16 cellular contexts compared by ENCODE assay signal in the genomic region with DNA sequence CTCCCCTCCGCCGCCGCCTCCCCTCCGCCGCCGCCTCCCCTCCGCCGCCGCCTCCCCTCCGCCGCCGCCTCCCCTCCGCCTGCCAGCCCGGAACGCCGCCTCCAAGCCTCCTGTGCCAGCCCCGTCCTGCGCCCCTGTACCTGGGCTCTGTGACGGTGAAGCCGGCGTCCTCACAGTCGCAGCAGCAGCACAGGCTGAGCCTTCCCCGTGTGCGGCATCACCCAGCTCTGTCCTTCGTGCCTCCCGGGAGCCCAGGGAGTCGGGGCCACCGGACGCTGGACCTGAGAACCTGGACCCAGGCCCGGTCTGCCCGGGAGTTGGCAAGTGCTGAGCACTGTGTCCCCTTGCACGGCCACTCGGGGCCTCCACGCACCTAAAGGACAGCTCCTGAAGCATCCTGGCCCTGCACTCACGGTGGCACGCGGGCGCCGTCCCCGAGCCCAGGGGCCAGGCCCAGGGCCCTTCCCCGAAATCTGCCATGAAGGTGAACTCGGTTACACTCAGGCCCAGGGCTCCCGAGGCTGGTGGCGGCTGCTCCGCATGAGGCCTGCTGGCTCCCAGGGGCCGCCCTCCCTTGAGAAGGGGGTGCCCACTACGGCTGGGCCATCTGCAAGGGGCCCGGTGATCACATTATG. TPM values are rescaled to one million over a fixed set of nuclear protein-coding genes. Genes with fewer than 3 reads are reported as not detected.
DNase-seq lines count a peak whose midpoint lies in the region; ATAC-seq and TF ChIP-seq lines count a peak whose summit lies in the region.
"Had no signal": no experiment of that assay in that cellular context is flagged by ENCODE, and none has a peak within 500 bp of the region (broad histone marks: within the 10 kb centered on the region; RNA-seq: fewer than 3 reads in every experiment).

No MANE protein-coding gene starts in this region.

- H4K20me1 ChIP-seq in H9 (ENCODE audit: control insufficient read depth, insufficient read depth, insufficient read length) = no peaks in the 10 kb centered on the region

- H3K4me3 ChIP-seq in prostate gland = peak overlapping the region in 1 of 2 donors; percentile 21
- H3K4me3 ChIP-seq: HAP-1, PC-9 had no signal

- ATAC-seq in T-helper 17 cell = peak; percentile 36
- ATAC-seq in stimulated activated naive B cell treated with anti-CD40 and anti-IgM and Interleukin-4, amounts not matched to agents 10 μg/mL and 1 μg/mL and 100 μg/mL, for 72 hours (replicated peaks) = peak in 1 of 2 donors; percentile 14
- ATAC-seq in HG03378 (IDR thresholded peaks at IDR 0.05; ENCODE audit: unreplicated experiment) = no peak
- ATAC-seq: activated naive CD4-positive, alpha-beta T cell treated with anti-CD3 and anti-CD28 coated beads, Interleukin-2, amount 50 U/mL, for 72 hours had no signal

- H3K4me3 Mint-ChIP-seq in H9 (peak overlapping the region; percentile 15 to 44; a peak in 1 of 5 replicates), T-helper 17 cell (no peak overlapping the region)
- peak overlapping the region; percentile 21 to 32 for H3K4me3 Mint-ChIP-seq in stimulated activated naive B cell treated with anti-CD40 and anti-IgM and Interleukin-4, amounts not matched to agents 10 μg/mL and 1 μg/mL and 100 μg/mL, for 72 hours
- H3K4me3 Mint-ChIP-seq: stimulated activated naive CD8-positive, alpha-beta T cell treated with anti-CD3 and anti-CD28 coated beads, Interleukin-15, Interleukin-2, amounts not matched to agents 100 ng/mL and 50 ng/mL, for 24 hours had no signal

- no peak overlapping the region for H4K8ac ChIP-seq in H9 (replicated peaks; ENCODE audit: insufficient read length, low read depth, low read length)

- H4K91ac ChIP-seq in H9 (ENCODE audit: insufficient read length, low read depth, low read length) = no peak overlapping the region

- H2BK5ac ChIP-seq in H9 (ENCODE audit: insufficient read length, low read length) = no peak overlapping the region

- H3K79me1 ChIP-seq in H9 (ENCODE audit: insufficient read depth, low read depth, low read length, poor library complexity, severe bottlenecking) = no peaks in the 10 kb centered on the region

- H3K27ac Mint-ChIP-seq in H9 (no peak overlapping the region), T-helper 17 cell (no peak overlapping the region)
- no peak overlapping the region for H3K27ac Mint-ChIP-seq in stimulated activated naive B cell treated with anti-CD40 and anti-IgM and Interleukin-4, amounts not matched to agents 10 μg/mL and 1 μg/mL and 100 μg/mL, for 72 hours
- H3K27ac Mint-ChIP-seq: CD4-positive, alpha-beta memory T cell; stimulated activated naive CD8-positive, alpha-beta T cell treated with anti-CD3 and anti-CD28 coated beads, Interleukin-15, Interleukin-2, amounts not matched to agents 100 ng/mL and 50 ng/mL, for 24 hours had no signal

- no peak overlapping the region; the same call in 1 of the 2 replicates for H2BK15ac ChIP-seq in H9 (ENCODE audit: low read depth, low read length)

- no peak overlapping the region for H3K4ac ChIP-seq in H9 (ENCODE audit: low read depth, low read length)

- H3K56ac ChIP-seq in H9 (ENCODE audit: insufficient read length, low read depth, low read length) = no peak overlapping the region

- no peak overlapping the region for H3K9ac ChIP-seq in H9 (ENCODE audit: extremely low read depth, insufficient read length, low read length)

- no CpG with 5 or more reads among the region's 48 CpGs for WGBS in H9 (ENCODE audit: extremely low coverage, insufficient read length, low lambda C conversion rate)
- 78% methylated on average over 48 of the region's 48 CpGs for WGBS in prostate gland

- H3K27me3 Mint-ChIP-seq in H9 (ENCODE audit: low read depth) (peaks cover 3% of the 10 kb centered on the region; the same call in 1 of the 2 replicates), T-helper 17 cell (no peaks in the 10 kb centered on the region)
- no peaks in the 10 kb centered on the region for H3K27me3 Mint-ChIP-seq in stimulated activated naive B cell treated with anti-CD40 and anti-IgM and Interleukin-4, amounts not matched to agents 10 μg/mL and 1 μg/mL and 100 μg/mL, for 72 hours
- H3K27me3 Mint-ChIP-seq: CD4-positive, alpha-beta memory T cell; stimulated activated naive CD8-positive, alpha-beta T cell treated with anti-CD3 and anti-CD28 coated beads, Interleukin-15, Interleukin-2, amounts not matched to agents 100 ng/mL and 50 ng/mL, for 24 hours had no signal

- TF ChIP-seq POLR2A in prostate gland (IDR thresholded peaks at IDR 0.05) = no peak

- no peak overlapping the region for H2AK5ac ChIP-seq in H9 (ENCODE audit: insufficient read length, low read length)

- DNase-seq in H9 (peak; percentile 53), T-helper 17 cell (no peak), iPS-NIHi11 (ENCODE audit: low spot score) (peak; percentile 70), prostate gland (ENCODE audit: low spot score) (no peak)
- no peak for DNase-seq in stimulated activated naive B cell treated with anti-CD40 and anti-IgM and Interleukin-4, amounts not matched to agents 10 μg/mL and 1 μg/mL and 100 μg/mL, for 72 hours
- DNase-seq in stimulated activated CD4-positive, alpha-beta T cell treated with anti-CD3 and anti-CD28 coated beads, Interleukin-4, amount 100 ng/mL, for 24 hours = no peak
- DNase-seq: activated CD8-positive, alpha-beta memory T cell treated with anti-CD3 and anti-CD28 coated beads for 24 hours; CD4-positive, alpha-beta memory T cell; NCI-H1092; NCI-H510A had no signal

- intact Hi-C loops in prostate gland (cut with DNase I) = no loop called here

- peaks cover 5% of the 10 kb centered on the region for H3K23me2 ChIP-seq in H9 (ENCODE audit: insufficient read length, low read depth, low read length, poor library complexity, severe bottlenecking)

- no peaks in the 10 kb centered on the region for H3K36me3 ChIP-seq in prostate gland
- H3K36me3 ChIP-seq: HAP-1 had no signal

- H3K4me2 ChIP-seq in H9 (ENCODE audit: insufficient read depth, insufficient read length, low read length) = peak overlapping the region; percentile 51
- H3K4me2 ChIP-seq: PC-9 had no signal

- H3K23ac ChIP-seq in H9 (ENCODE audit: insufficient read length, low read depth, low read length) = no peak overlapping the region

- H3K79me2 ChIP-seq in H9 (ENCODE audit: insufficient read depth, low read length) = no peaks in the 10 kb centered on the region

- H2AFZ ChIP-seq in H9 (ENCODE audit: low read length) = no peak overlapping the region
- H2AFZ ChIP-seq: PC-9 had no signal

- peaks cover 20 to 30% of the 10 kb centered on the region in 2 experiments for H3K4me1 Mint-ChIP-seq in H9
- peaks cover 15% of the 10 kb centered on the region for H3K4me1 Mint-ChIP-seq in T-helper 17 cell
- H3K4me1 Mint-ChIP-seq in stimulated activated naive B cell treated with anti-CD40 and anti-IgM and Interleukin-4, amounts not matched to agents 10 μg/mL and 1 μg/mL and 100 μg/mL, for 72 hours = peaks cover 7 to 24% of the 10 kb centered on the region in 2 donors

- no peak overlapping the region for H4K5ac ChIP-seq in H9 (ENCODE audit: insufficient read length, low read depth, low read length)

- H3K27me3 ChIP-seq in H9 (ENCODE audit: insufficient read depth, low read length) = no peaks in the 10 kb centered on the region; the same call in 1 of the 2 replicates
- no peaks in the 10 kb centered on the region for H3K27me3 ChIP-seq in prostate gland (replicated peaks; ENCODE audit: insufficient read depth)

- H3K36me3 Mint-ChIP-seq in H9 (ENCODE audit: insufficient read depth in 1 of 3, low read depth in 3 of 3) (peaks cover 0 to 5% (median 0%) of the 10 kb centered on the region in 3 experiments; a peak in 1 of 7 replicates), T-helper 17 cell (ENCODE audit: low read depth) (peaks cover 5% of the 10 kb centered on the region)
- H3K36me3 Mint-ChIP-seq in stimulated activated naive B cell treated with anti-CD40 and anti-IgM and Interleukin-4, amounts not matched to agents 10 μg/mL and 1 μg/mL and 100 μg/mL, for 72 hours = peaks cover 14 to 38% of the 10 kb centered on the region in 2 donors
- H3K36me3 Mint-ChIP-seq: activated naive CD4-positive, alpha-beta T cell treated with anti-CD3 and anti-CD28 coated beads, Interleukin-2, amount 50 U/mL, for 72 hours had no signal

- TF ChIP-seq CTCF in H9 (conservative IDR thresholded peaks at IDR 0.05) = no peak
- no peak for TF ChIP-seq CTCF in prostate gland (IDR thresholded peaks at IDR 0.05)

- H3K4me1 ChIP-seq in H9 (ENCODE audit: insufficient read depth, low read length) (no peaks in the 10 kb centered on the region; the same call in 1 of the 2 replicates), prostate gland (replicated peaks) (no peaks in the 10 kb centered on the region)
- H3K4me1 ChIP-seq: HAP-1 had no signal

- peak overlapping the region; percentile 74; the same call in 1 of the 2 replicates for H3K14ac ChIP-seq in H9 (ENCODE audit: insufficient read depth, low read length)

- no peaks in the 10 kb centered on the region for H3K9me3 ChIP-seq in H9 (ENCODE audit: control insufficient read depth, low read depth, low read length)
- H3K9me3 ChIP-seq in T-helper 17 cell (ENCODE audit: control insufficient read depth, low read length, poor library complexity, severe bottlenecking) = no peaks in the 10 kb centered on the region
- no peaks in the 10 kb centered on the region for H3K9me3 ChIP-seq in prostate gland
- H3K9me3 ChIP-seq: HAP-1 had no signal

- peak overlapping the region; percentile 78 for H3K18ac ChIP-seq in H9 (ENCODE audit: insufficient read length, low read depth, low read length)

- no peaks in the 10 kb centered on the region; a peak in 1 of 5 replicates for H3K9me3 Mint-ChIP-seq in H9
- H3K9me3 Mint-ChIP-seq in stimulated activated naive B cell treated with anti-CD40 and anti-IgM and Interleukin-4, amounts not matched to agents 10 μg/mL and 1 μg/mL and 100 μg/mL, for 72 hours = no peaks in the 10 kb centered on the region
- H3K9me3 Mint-ChIP-seq: activated naive CD4-positive, alpha-beta T cell treated with anti-CD3 and anti-CD28 coated beads, Interleukin-2, amount 50 U/mL, for 72 hours; CD4-positive, alpha-beta memory T cell; stimulated activated naive CD8-positive, alpha-beta T cell treated with anti-CD3 and anti-CD28 coated beads, Interleukin-15, Interleukin-2, amounts not matched to agents 100 ng/mL and 50 ng/mL, for 24 hours had no signal

- H2BK12ac ChIP-seq in H9 (ENCODE audit: insufficient read length, low read depth, low read length) = no peak overlapping the region

- no peak overlapping the region for H3T11ph ChIP-seq in H9 (ENCODE audit: low read length)

- H2BK120ac ChIP-seq in H9 (ENCODE audit: low read depth, low read length, poor library complexity, severe bottlenecking) = no peak overlapping the region

- no peak overlapping the region for H2BK20ac ChIP-seq in H9 (ENCODE audit: low read depth, low read length, poor library complexity, severe bottlenecking)

- H3K27ac ChIP-seq in H9 (ENCODE audit: insufficient read length, low read depth, low read length) = no peak overlapping the region
- peak overlapping the region in 1 of 2 donors; percentile 71 for H3K27ac ChIP-seq in prostate gland
- H3K27ac ChIP-seq: PC-9 had no signal

RNA-seq across cellular contexts. Expression of a gene that starts 32.9 kb away (rescaled TPM):
- total RNA-seq in H9 (2021) = not detected in 2 replicates
- total RNA-seq in T-helper 17 cell = under 1 TPM in 1 of 2 donors, not detected in 1; 0.12 TPM
- total RNA-seq in prostate gland = under 1 TPM; 0.14 to 0.28 TPM
- total RNA-seq: PC-9, pulmonary artery endothelial cell had no signal

RNA-seq across cellular contexts. Expression of a gene that starts 43.8 kb away (rescaled TPM):
- 1.4 and 1.6 TPM in 2 replicates for total RNA-seq in H9 (2021)
- 10 to 100 TPM in 1 of 2 donors, 1 to 10 TPM in 1; 8.1 to 10.4 TPM for total RNA-seq in T-helper 17 cell
- total RNA-seq in prostate gland = under 1 TPM; 0.27 to 0.80 TPM
- total RNA-seq: PC-9, pulmonary artery endothelial cell had no signal

Comparison
In these comparisons a context has a peak if more than half of its experiments do, and no peak if none do; other contexts are left out.
1. DNase-seq: peak in H9 (single experiment) and iPS-NIHi11 (single experiment); none in T-helper 17 cell (0 of 3), stimulated activated naive B cell treated with anti-CD40 and anti-IgM and Interleukin-4, amounts not matched to agents 10 μg/mL and 1 μg/mL and 100 μg/mL, for 72 hours (single experiment), stimulated activated CD4-positive, alpha-beta T cell treated with anti-CD3 and anti-CD28 coated beads, Interleukin-4, amount 100 ng/mL, for 24 hours (single experiment) and prostate gland (single experiment).